Comparison of ENCODE assay signal across 8 cellular contexts in genomic region chr4:67700874-67701850, GRCh38.
DNase-seq lines count a peak whose midpoint lies in the region; ATAC-seq and FAIRE-seq lines count a peak whose summit lies in the region.

Gene UBA6, minus strand, starts transcription at chr4:67701155. Its CDS starts 36 bp downstream, at chr4:67701119.

- peak within 1 kb of the TSS; percentile 67 for H3K27ac ChIP-seq in layer of hippocampus (ENCODE audit: low read depth, low read length)

- peak; percentile 45 to 96 (median 88) for DNase-seq in C1 segment of cervical spinal cord (lab: John Stamatoyannopoulos, UW)
- peak; percentile 89 to 98 for DNase-seq in NCI-H526 (lab: John Stamatoyannopoulos, UW)
- DNase-seq in activated CD4-positive, alpha-beta T cell treated with anti-CD3 and anti-CD28 coated beads for 48 hours = peak; percentile 97
- peak; percentile 91 to 92 for DNase-seq in stimulated activated CD4-positive, alpha-beta T cell treated with anti-CD3 and anti-CD28 coated beads, Interleukin-1b, Interleukin-23, amount 100 ng/mL, for 4 hours (ENCODE audit: low read depth in 2 of 2)

- ATAC-seq in GM19324 (IDR thresholded peaks at IDR 0.05; ENCODE audit: low FRiP score, unreplicated experiment) (peak; percentile 99), HG03469 (IDR thresholded peaks at IDR 0.05; ENCODE audit: unreplicated experiment) (peak; percentile 97)

- peak; percentile 43 for FAIRE-seq in colon (lab: Jason Lieb, UNC)

- no peaks in the 10 kb centered on the region for H3K27me3 ChIP-seq in layer of hippocampus (ENCODE audit: control insufficient read depth, insufficient read depth, low read length)

Comparison
In these comparisons a context has a peak if more than half of its experiments do, and no peak if none do; other contexts are left out.
1. Peak in every context shown above with its lines: DNase-seq, ATAC-seq and H3K27ac ChIP-seq.